ENCODE assay signal across 1 cellular context in genomic region chr6:143059616-143060353, GRCh38.
A peak's percentile ranks its signal among the peaks of the same experiment; 100 is the strongest.
TF ChIP-seq lines count a peak whose summit lies in the region.

No MANE protein-coding gene starts in this region.

TF ChIP-seq in HepG2, 621 proteins besides CTCF, POLR2A, EP300 and RAD21 (continued from another document and continues in another):
- TF ChIP-seq GLMP (CRISPR knock-in tag; IDR thresholded peaks at IDR 0.05; ENCODE audit: borderline replicate concordance) (no peak), ZNF749 (CRISPR knock-in tag; IDR thresholded peaks at IDR 0.05; ENCODE audit: borderline replicate concordance) (no peak), IRX3 (CRISPR knock-in tag; IDR thresholded peaks at IDR 0.05; ENCODE audit: borderline replicate concordance, low read depth) (no peak; the same call in 1 of the 2 replicates), SP4 (CRISPR knock-in tag; IDR thresholded peaks at IDR 0.05) (no peak), TARDBP (CRISPR knock-in tag; IDR thresholded peaks at IDR 0.05) (peak; percentile 70), ZNF329 (CRISPR knock-in tag; IDR thresholded peaks at IDR 0.05; ENCODE audit: low read depth) (no peak), ATRX (CRISPR knock-in tag; IDR thresholded peaks at IDR 0.05; ENCODE audit: borderline replicate concordance) (no peak), HMGXB3 (CRISPR knock-in tag; IDR thresholded peaks at IDR 0.05; ENCODE audit: borderline replicate concordance) (peak; percentile 86), EZH2 (conservative IDR thresholded peaks at IDR 0.05; ENCODE audit: low read depth, low read length) (no peak), THRA (CRISPR knock-in tag; IDR thresholded peaks at IDR 0.05; ENCODE audit: borderline replicate concordance) (peak; percentile 67; the same call in 1 of the 2 replicates), DMTF1 (CRISPR knock-in tag; IDR thresholded peaks at IDR 0.05) (no peak), YY1 (IDR thresholded peaks at IDR 0.05; ENCODE audit: insufficient read depth, insufficient replicate concordance, low read depth, low read length) (no peak), SMAD3 (CRISPR knock-in tag; IDR thresholded peaks at IDR 0.05) (0 out of 2 replicates have a peak, but pooled peaks have one; percentile 19), SPEN (CRISPR knock-in tag; IDR thresholded peaks at IDR 0.05; ENCODE audit: low read depth) (no peak), ZNF609 (CRISPR knock-in tag; IDR thresholded peaks at IDR 0.05; ENCODE audit: borderline replicate concordance) (0 out of 2 replicates have a peak, but pooled peaks have one; percentile 4), ZNF276 (CRISPR knock-in tag; IDR thresholded peaks at IDR 0.05; ENCODE audit: low read depth) (no peak), JUND (CRISPR knock-in tag; IDR thresholded peaks at IDR 0.05) (no peak), ZFP82 (CRISPR knock-in tag; IDR thresholded peaks at IDR 0.05; ENCODE audit: borderline replicate concordance) (no peak), ZNF574 (CRISPR knock-in tag; IDR thresholded peaks at IDR 0.05) (no peak), ZNF672 (CRISPR knock-in tag; IDR thresholded peaks at IDR 0.05) (no peak), ZNF367 (CRISPR knock-in tag; IDR thresholded peaks at IDR 0.05; ENCODE audit: borderline replicate concordance) (no peak; the same call in 1 of the 2 replicates), ZBTB3 (CRISPR knock-in tag; IDR thresholded peaks at IDR 0.05; ENCODE audit: borderline replicate concordance, low read depth) (no peak), ASH2L (IDR thresholded peaks at IDR 0.05; ENCODE audit: insufficient read length, low read depth, low read length) (peak; percentile 76), PRDM4 (CRISPR knock-in tag; IDR thresholded peaks at IDR 0.05; ENCODE audit: borderline replicate concordance) (no peak), MLLT10 (CRISPR knock-in tag; IDR thresholded peaks at IDR 0.05) (no peak), TMF1 (CRISPR knock-in tag; IDR thresholded peaks at IDR 0.05; ENCODE audit: low read depth) (no peak)
